ENCODE assay signal across 7 cellular contexts in genomic region chr11:65593518-65594414, GRCh38. TPM values are rescaled to one million over a fixed set of nuclear protein-coding genes. Genes with fewer than 3 reads are reported as not detected.
DNase-seq lines count a peak whose midpoint lies in the region; ATAC-seq, FAIRE-seq and TF ChIP-seq lines count a peak whose summit lies in the region.

No MANE protein-coding gene starts in this region.

- H3K4me1 ChIP-seq in GM12878 (ENCODE audit: control insufficient read depth, insufficient read depth, low read length) (peaks cover 11% of the 10 kb centered on the region), keratinocyte (ENCODE audit: control insufficient read depth, extremely low read depth, insufficient read depth, low read length) (peaks cover 27% of the 10 kb centered on the region)

- POLR2A ChIA-PET in GM12878 (lab: Charles Lee) = interaction anchor here (0.7 to 2.2 kb wide), 7 partner anchors 12 to 53 kb away, joined by 3 to 12 read pairs (median 4); partner anchors contain the start of genes FAM89B and SIPA1

- H3K27ac ChIP-seq in GM12878 (ENCODE audit: control insufficient read depth, insufficient read depth) (no peak overlapping the region), keratinocyte (ENCODE audit: control insufficient read depth, insufficient read depth, low read length) (no peak overlapping the region), substantia nigra (ENCODE audit: low read depth, low read length, poor library complexity, severe bottlenecking) (peak overlapping the region; percentile 60)

- no peaks in the 10 kb centered on the region for H3K27me3 ChIP-seq in GM12878 (replicated peaks in 1 of 2; ENCODE audit: control insufficient read depth in 2 of 2, insufficient read depth in 2 of 2, low read length in 1 of 2)
- H3K27me3 ChIP-seq in keratinocyte (ENCODE audit: control insufficient read depth, extremely low read depth, insufficient read depth, low read length) = no peaks in the 10 kb centered on the region

- H3K79me2 ChIP-seq in GM12878 (ENCODE audit: control insufficient read depth, insufficient read depth, low read length) (peaks cover under 1% of the 10 kb centered on the region; the same call in 1 of the 2 replicates), keratinocyte (ENCODE audit: control insufficient read depth, insufficient read depth, low read length) (no peaks in the 10 kb centered on the region)

- no TSS peak for BruUV-seq in GM12878 (replicated peaks; lab: Mats Ljungman, UMichigan)

- FAIRE-seq in GM12878 (lab: Jason Lieb, UNC) = peak; percentile 13
- peak; percentile 63 for FAIRE-seq in keratinocyte (lab: Jason Lieb, UNC)

- no peaks in the 10 kb centered on the region for H3K9me1 ChIP-seq in keratinocyte (ENCODE audit: control insufficient read depth, extremely low read depth, insufficient read depth, low read length)

- peak; percentile 68 for ATAC-seq in GM12878

- RAD21 ChIA-PET in GM12878 (lab: Charles Lee; ENCODE audit: unreplicated experiment) = interaction anchor here (0.5 to 2.8 kb wide), 8 partner anchors 18 to 364 kb away, joined by 3 to 18 read pairs (median 6); partner anchors contain the start of genes EHBP1L1, FAM89B, MAP3K11 and SIPA1

- no peak overlapping the region for H2AFZ ChIP-seq in GM12878 (ENCODE audit: control insufficient read depth, low read depth, low read length)
- no peak overlapping the region for H2AFZ ChIP-seq in keratinocyte (ENCODE audit: control insufficient read depth, low read length)

- TF ChIP-seq RAD21 in GM12878 (IDR thresholded peaks at IDR 0.05; ENCODE audit: insufficient read depth, low read depth, low read length) = peak; percentile 44

- TF ChIP-seq EP300 in GM12878 (IDR thresholded peaks at IDR 0.05; ENCODE audit: borderline replicate concordance in 1 of 2, control insufficient read depth in 1 of 2, low read depth in 2 of 2, low read length in 2 of 2) = no peak

- intact Hi-C loops in GM12878 (cut with micrococcal nuclease; ENCODE audit: unreplicated experiment) = no loop called here

- H3K4me2 ChIP-seq in GM12878 (ENCODE audit: control insufficient read depth, insufficient read depth) (no peak overlapping the region), keratinocyte (ENCODE audit: control insufficient read depth, extremely low read depth, insufficient read depth, low read depth, low read length) (no peak overlapping the region)

- CTCF ChIA-PET in GM12878 (lab: Yijun Ruan, JAX) = interaction anchor here (0.6 to 3.3 kb wide), 18 partner anchors 9 to 368 kb away, joined by 3 to 39 read pairs (median 7); partner anchors contain the start of genes EHBP1L1, FAM89B, PCNX3 and ZNRD2

- WGBS in GM12878 (ENCODE audit: insufficient coverage, insufficient replicate concordance, low lambda C conversion rate, missing lambda C conversion rate) = 86% methylated on average over 26 of the region's 26 CpGs

- TF ChIP-seq CTCF in GM12873 (IDR thresholded peaks at IDR 0.05; ENCODE audit: insufficient read depth, low read depth, low read length, missing control alignments) (peak; percentile 85), GM12878 (IDR thresholded peaks at IDR 0.05 in 2 of 3, conservative IDR thresholded peaks at IDR 0.05 in 1 of 3; ENCODE audit: control insufficient read depth in 2 of 3, extremely low read depth in 1 of 3, insufficient read depth in 1 of 3, low read depth in 3 of 3, low read length in 3 of 3) (peak; percentile 62 to 71 (median 63)), keratinocyte (optimal IDR thresholded peaks at IDR 0.05 in 1 of 3, IDR thresholded peaks at IDR 0.05 in 1 of 3, conservative IDR thresholded peaks at IDR 0.05 in 1 of 3; ENCODE audit: extremely low read depth in 1 of 3, insufficient read depth in 2 of 3, low read length in 3 of 3) (peak; percentile 71 to 77 (median 76))

- H3K9me3 ChIP-seq in GM12878 (replicated peaks; ENCODE audit: control insufficient read depth, insufficient read depth, low read length) (no peaks in the 10 kb centered on the region), keratinocyte (ENCODE audit: control insufficient read depth, low read depth, low read length) (no peaks in the 10 kb centered on the region)

- DNase-seq in NOMO-1 treated with dmso at 0.1 percent for 144 hours (lab: John Stamatoyannopoulos, UW; ENCODE audit: unreplicated experiment) (peak; percentile 33), GM12878 (ENCODE audit: low read depth, low spot score) (no peak), keratinocyte (ENCODE audit: low read depth, low spot score) (no peak), substantia nigra (lab: John Stamatoyannopoulos, UW) (peak in 43 of 49 donors; percentile 25 to 84 (median 74)), NCI-H1436 (lab: John Stamatoyannopoulos, UW) (no peak), epidermal melanocyte (ENCODE audit: insufficient read length, low spot score) (no peak)

- TF ChIP-seq POLR2A in GM12878 (IDR thresholded peaks at IDR 0.05; ENCODE audit: low read depth, low read length) = peak; percentile 48

- SMC1A ChIA-PET in GM12878 (lab: Charles Lee; ENCODE audit: uncharacterized antibody, unreplicated experiment) = interaction anchor here (0.7 to 2.3 kb wide), 11 partner anchors 10 to 125 kb away, joined by 3 to 18 read pairs (median 5); partner anchors contain the start of genes EHBP1L1, FAM89B and PCNX3

- H3K36me3 ChIP-seq in GM12878 (ENCODE audit: control insufficient read depth in 2 of 2, insufficient read depth in 2 of 2, low read length in 1 of 2) (peaks cover under 1 to 2% of the 10 kb centered on the region in 2 experiments; a peak in 3 of 4 replicates), keratinocyte (ENCODE audit: control insufficient read depth in 2 of 2, extremely low read depth in 1 of 2, insufficient read depth in 2 of 2, low read length in 2 of 2) (peaks cover 3 to 17% of the 10 kb centered on the region in 2 experiments)

- in situ Hi-C loops in GM12878 (cut with MboI) = no loop called here

- H3K4me3 ChIP-seq in GM12878 (no peak overlapping the region), keratinocyte (ENCODE audit: control insufficient read depth in 2 of 3, extremely low read depth in 1 of 3, insufficient read depth in 2 of 3, low read depth in 1 of 3, low read length in 3 of 3) (no peak overlapping the region)

- dilution Hi-C loops in keratinocyte (cut with MboI; ENCODE audit: extremely low pct_ligation_motif_present, low sequenced_read_pairs) = no loop called here

- no peak overlapping the region for H3K9ac ChIP-seq in GM12878 (ENCODE audit: control insufficient read depth, insufficient read depth, low read length)
- H3K9ac ChIP-seq in keratinocyte (ENCODE audit: control insufficient read depth, extremely low read depth, insufficient read depth, low read length) = no peak overlapping the region

- no peaks in the 10 kb centered on the region for H4K20me1 ChIP-seq in GM12878 (ENCODE audit: control insufficient read depth, insufficient read depth)
- H4K20me1 ChIP-seq in keratinocyte (ENCODE audit: control insufficient read depth, extremely low read depth, insufficient read depth, low read length) = no peaks in the 10 kb centered on the region

RNA-seq across cellular contexts. Expression of gene KCNK7, which starts 1.8 kb away (rescaled TPM):
- total RNA-seq in GM12878 (2013; cell fraction: nucleolus; rRNA removed) = 0.42 and 0.67 TPM in 2 replicates
- total RNA-seq in GM12878 (2014; rRNA removed) = 0.16 and 0.23 TPM in 2 replicates
- total RNA-seq in GM12878 (2014; rRNA removed; fragmentation: Illumina TruSeq; extraction: Trizol) = not detected in 2 replicates
- total RNA-seq in GM12878 (2021) = 0.29 and 0.54 TPM in 2 replicates
- not detected for polyA plus RNA-seq in GM12878 (2011; ENCODE audit: low read depth)
- polyA plus RNA-seq in GM12878 (2011; rRNA removed) = not detected in 2 replicates
- polyA plus RNA-seq in GM12878 (2011; cell fraction: cytosol; rRNA removed) = 0.08 TPM in 1 of 2 replicates, not detected in the other
- polyA plus RNA-seq in GM12878 (2011; cell fraction: nucleus; rRNA removed) = 0.16 and 0.46 TPM in 2 replicates
- polyA plus RNA-seq in GM12878 (2012) = 0.08 and 0.80 TPM in 2 replicates
- not detected in 2 replicates for polyA plus RNA-seq in GM12878 (2014; fragmentation: Illumina TruSeq; extraction: Trizol)
- polyA plus RNA-seq in GM12878 (2014; fragmentation: Nextera tagmentation; extraction: Ambion mirVana) = under 1 TPM in 1 of 2 experiments, not detected in 1; 0.11 TPM
- 0.15 TPM in 1 of 2 replicates, not detected in the other for polyA plus RNA-seq in GM12878 (2014; rRNA removed)
- not detected for polyA plus RNA-seq in GM12878 (2016; fragmentation: Nextera tagmentation; extraction: Ambion mirVana)
- 1.4 TPM in 1 of 2 replicates, not detected in the other for polyA minus RNA-seq in GM12878 (2011; rRNA and poly(A)+ RNA removed)
- polyA minus RNA-seq in GM12878 (2011; cell fraction: cytosol; rRNA and poly(A)+ RNA removed) = not detected in 2 replicates
- polyA minus RNA-seq in GM12878 (2011; cell fraction: nucleus; rRNA and poly(A)+ RNA removed) = not detected in 2 replicates
- polyA plus RNA-seq in keratinocyte = 0.14 to 1.5 TPM (median 0.46 TPM) in 3 replicates
- not detected for polyA plus RNA-seq in keratinocyte (2011; ENCODE audit: low read depth)
- polyA plus RNA-seq in keratinocyte (2011; cell fraction: cytosol; rRNA removed) = 0.18 and 0.19 TPM in 2 replicates
- polyA plus RNA-seq in keratinocyte (2011; cell fraction: nucleus; rRNA removed) = 0.34 and 0.51 TPM in 2 replicates
- polyA plus RNA-seq in keratinocyte (2012; ENCODE audit: low replicate concordance) = 0.63 and 0.75 TPM in 2 replicates
- polyA minus RNA-seq in keratinocyte = 0.26 TPM in 1 of 3 replicates, not detected in the others
- not detected for polyA minus RNA-seq in keratinocyte (2011; cell fraction: cytosol; rRNA and poly(A)+ RNA removed)
- not detected in 2 replicates for polyA minus RNA-seq in keratinocyte (2011; cell fraction: nucleus; rRNA and poly(A)+ RNA removed)

RNA-seq across cellular contexts. Expression of gene EHBP1L1, which starts 17.9 kb away (rescaled TPM):
- total RNA-seq in GM12878 (2013; cell fraction: nucleolus; rRNA removed) = 101 and 114 TPM in 2 replicates
- total RNA-seq in GM12878 (2014; rRNA removed) = 63.3 and 74.6 TPM in 2 replicates
- total RNA-seq in GM12878 (2014; rRNA removed; fragmentation: Illumina TruSeq; extraction: Trizol) = 32.9 and 37.1 TPM in 2 replicates
- total RNA-seq in GM12878 (2021) = 90.7 and 92.7 TPM in 2 replicates
- 22.5 TPM for polyA plus RNA-seq in GM12878 (2011; ENCODE audit: low read depth)
- 21.5 and 28.4 TPM in 2 replicates for polyA plus RNA-seq in GM12878 (2011; rRNA removed)
- polyA plus RNA-seq in GM12878 (2011; cell fraction: cytosol; rRNA removed) = 37.0 and 59.7 TPM in 2 replicates
- polyA plus RNA-seq in GM12878 (2011; cell fraction: nucleus; rRNA removed) = 195 and 323 TPM in 2 replicates
- polyA plus RNA-seq in GM12878 (2012) = 52.1 and 68.8 TPM in 2 replicates
- polyA plus RNA-seq in GM12878 (2014; fragmentation: Illumina TruSeq; extraction: Trizol) = 34.3 and 39.8 TPM in 2 replicates
- polyA plus RNA-seq in GM12878 (2014; fragmentation: Nextera tagmentation; extraction: Ambion mirVana) = under 1 TPM; 0.06 to 0.09 TPM
- 99.4 and 117 TPM in 2 replicates for polyA plus RNA-seq in GM12878 (2014; rRNA removed)
- polyA plus RNA-seq in GM12878 (2016; fragmentation: Nextera tagmentation; extraction: Ambion mirVana) = 10 to 100 TPM; 15.5 to 18.9 TPM
- 22.7 and 40.4 TPM in 2 replicates for polyA minus RNA-seq in GM12878 (2011; rRNA and poly(A)+ RNA removed)
- polyA minus RNA-seq in GM12878 (2011; cell fraction: cytosol; rRNA and poly(A)+ RNA removed) = 33.2 and 33.8 TPM in 2 replicates
- 24.8 and 46.7 TPM in 2 replicates for polyA minus RNA-seq in GM12878 (2011; cell fraction: nucleus; rRNA and poly(A)+ RNA removed)
- 8.5 to 14.0 TPM (median 10.4 TPM) in 3 replicates for polyA plus RNA-seq in keratinocyte
- polyA plus RNA-seq in keratinocyte (2011; ENCODE audit: low read depth) = 28.9 TPM
- polyA plus RNA-seq in keratinocyte (2011; cell fraction: cytosol; rRNA removed) = 5.2 and 16.1 TPM in 2 replicates
- 35.7 and 50.9 TPM in 2 replicates for polyA plus RNA-seq in keratinocyte (2011; cell fraction: nucleus; rRNA removed)
- polyA plus RNA-seq in keratinocyte (2012; ENCODE audit: low replicate concordance) = 12.7 and 19.8 TPM in 2 replicates
- polyA minus RNA-seq in keratinocyte = 9.8 to 25.0 TPM (median 16.6 TPM) in 3 replicates
- polyA minus RNA-seq in keratinocyte (2011; cell fraction: cytosol; rRNA and poly(A)+ RNA removed) = 36.8 TPM
- 21.4 and 21.5 TPM in 2 replicates for polyA minus RNA-seq in keratinocyte (2011; cell fraction: nucleus; rRNA and poly(A)+ RNA removed)

RNA-seq across cellular contexts. Expression of gene MAP3K11, which starts 20.3 kb away (rescaled TPM):
- 95.3 and 109 TPM in 2 replicates for total RNA-seq in GM12878 (2013; cell fraction: nucleolus; rRNA removed)
- total RNA-seq in GM12878 (2014; rRNA removed) = 37.4 and 39.9 TPM in 2 replicates
- 13.6 and 15.1 TPM in 2 replicates for total RNA-seq in GM12878 (2014; rRNA removed; fragmentation: Illumina TruSeq; extraction: Trizol)
- total RNA-seq in GM12878 (2021) = 62.6 and 64.7 TPM in 2 replicates
- 8.2 TPM for polyA plus RNA-seq in GM12878 (2011; ENCODE audit: low read depth)
- polyA plus RNA-seq in GM12878 (2011; rRNA removed) = 17.0 and 27.9 TPM in 2 replicates
- polyA plus RNA-seq in GM12878 (2011; cell fraction: cytosol; rRNA removed) = 43.4 and 59.7 TPM in 2 replicates
- 80.4 and 99.7 TPM in 2 replicates for polyA plus RNA-seq in GM12878 (2011; cell fraction: nucleus; rRNA removed)
- polyA plus RNA-seq in GM12878 (2012) = 29.2 and 38.0 TPM in 2 replicates
- polyA plus RNA-seq in GM12878 (2014; fragmentation: Illumina TruSeq; extraction: Trizol) = 6.6 and 14.0 TPM in 2 replicates
- polyA plus RNA-seq in GM12878 (2014; fragmentation: Nextera tagmentation; extraction: Ambion mirVana) = 1 to 10 TPM; 1.5 to 1.9 TPM
- 51.8 and 58.7 TPM in 2 replicates for polyA plus RNA-seq in GM12878 (2014; rRNA removed)
- 10 to 100 TPM; 22.1 to 27.3 TPM for polyA plus RNA-seq in GM12878 (2016; fragmentation: Nextera tagmentation; extraction: Ambion mirVana)
- 31.5 and 53.3 TPM in 2 replicates for polyA minus RNA-seq in GM12878 (2011; rRNA and poly(A)+ RNA removed)
- 23.3 and 23.7 TPM in 2 replicates for polyA minus RNA-seq in GM12878 (2011; cell fraction: cytosol; rRNA and poly(A)+ RNA removed)
- polyA minus RNA-seq in GM12878 (2011; cell fraction: nucleus; rRNA and poly(A)+ RNA removed) = 31.8 and 54.0 TPM in 2 replicates
- 13.6 to 18.8 TPM (median 17.5 TPM) in 3 replicates for polyA plus RNA-seq in keratinocyte
- polyA plus RNA-seq in keratinocyte (2011; ENCODE audit: low read depth) = 16.5 TPM
- polyA plus RNA-seq in keratinocyte (2011; cell fraction: cytosol; rRNA removed) = 13.9 and 26.8 TPM in 2 replicates
- polyA plus RNA-seq in keratinocyte (2011; cell fraction: nucleus; rRNA removed) = 16.8 and 28.6 TPM in 2 replicates
- 19.2 and 29.1 TPM in 2 replicates for polyA plus RNA-seq in keratinocyte (2012; ENCODE audit: low replicate concordance)
- polyA minus RNA-seq in keratinocyte = 19.5 to 32.4 TPM (median 32.4 TPM) in 3 replicates
- 34.0 TPM for polyA minus RNA-seq in keratinocyte (2011; cell fraction: cytosol; rRNA and poly(A)+ RNA removed)
- 16.4 and 21.2 TPM in 2 replicates for polyA minus RNA-seq in keratinocyte (2011; cell fraction: nucleus; rRNA and poly(A)+ RNA removed)

RNA-seq across cellular contexts. Expression of gene FAM89B, which starts 21.4 kb away (rescaled TPM):
- total RNA-seq in GM12878 (2013; cell fraction: nucleolus; rRNA removed) = 6.1 and 7.8 TPM in 2 replicates
- total RNA-seq in GM12878 (2014; rRNA removed) = 26.2 and 32.0 TPM in 2 replicates
- 7.2 and 10.4 TPM in 2 replicates for total RNA-seq in GM12878 (2014; rRNA removed; fragmentation: Illumina TruSeq; extraction: Trizol)
- total RNA-seq in GM12878 (2021) = 28.5 and 29.6 TPM in 2 replicates
- 4.4 TPM for polyA plus RNA-seq in GM12878 (2011; ENCODE audit: low read depth)
- 3.6 and 8.0 TPM in 2 replicates for polyA plus RNA-seq in GM12878 (2011; rRNA removed)
- polyA plus RNA-seq in GM12878 (2011; cell fraction: cytosol; rRNA removed) = 16.4 and 28.8 TPM in 2 replicates
- polyA plus RNA-seq in GM12878 (2011; cell fraction: nucleus; rRNA removed) = 29.2 and 30.4 TPM in 2 replicates
- polyA plus RNA-seq in GM12878 (2012) = 11.8 and 13.3 TPM in 2 replicates
- 0.74 and 9.1 TPM in 2 replicates for polyA plus RNA-seq in GM12878 (2014; fragmentation: Illumina TruSeq; extraction: Trizol)
- polyA plus RNA-seq in GM12878 (2014; fragmentation: Nextera tagmentation; extraction: Ambion mirVana) = 1 to 10 TPM in 1 of 2 experiments, under 1 TPM in 1; 0.34 to 2.2 TPM
- polyA plus RNA-seq in GM12878 (2014; rRNA removed) = 36.7 and 50.7 TPM in 2 replicates
- 10 to 100 TPM in 1 of 2 experiments, 1 to 10 TPM in 1; 2.8 to 26.6 TPM for polyA plus RNA-seq in GM12878 (2016; fragmentation: Nextera tagmentation; extraction: Ambion mirVana)
- 4.4 and 9.6 TPM in 2 replicates for polyA minus RNA-seq in GM12878 (2011; rRNA and poly(A)+ RNA removed)
- polyA minus RNA-seq in GM12878 (2011; cell fraction: cytosol; rRNA and poly(A)+ RNA removed) = 4.0 and 5.7 TPM in 2 replicates
- polyA minus RNA-seq in GM12878 (2011; cell fraction: nucleus; rRNA and poly(A)+ RNA removed) = 16.1 and 24.5 TPM in 2 replicates
- 11.5 to 37.6 TPM (median 13.5 TPM) in 3 replicates for polyA plus RNA-seq in keratinocyte
- polyA plus RNA-seq in keratinocyte (2011; ENCODE audit: low read depth) = 1.3 TPM
- polyA plus RNA-seq in keratinocyte (2011; cell fraction: cytosol; rRNA removed) = 18.0 and 37.6 TPM in 2 replicates
- polyA plus RNA-seq in keratinocyte (2011; cell fraction: nucleus; rRNA removed) = 8.8 and 17.8 TPM in 2 replicates
- 17.0 and 20.6 TPM in 2 replicates for polyA plus RNA-seq in keratinocyte (2012; ENCODE audit: low replicate concordance)
- polyA minus RNA-seq in keratinocyte = 8.9 to 33.5 TPM (median 20.7 TPM) in 3 replicates
- 30.5 TPM for polyA minus RNA-seq in keratinocyte (2011; cell fraction: cytosol; rRNA and poly(A)+ RNA removed)
- 2.1 and 9.4 TPM in 2 replicates for polyA minus RNA-seq in keratinocyte (2011; cell fraction: nucleus; rRNA and poly(A)+ RNA removed)

RNA-seq across cellular contexts. Expression of gene PCNX3, which starts 21.8 kb away (rescaled TPM):
- 38.1 and 44.3 TPM in 2 replicates for total RNA-seq in GM12878 (2013; cell fraction: nucleolus; rRNA removed)
- total RNA-seq in GM12878 (2014; rRNA removed) = 14.0 and 19.9 TPM in 2 replicates
- 5.4 and 7.3 TPM in 2 replicates for total RNA-seq in GM12878 (2014; rRNA removed; fragmentation: Illumina TruSeq; extraction: Trizol)
- total RNA-seq in GM12878 (2021) = 39.0 and 46.6 TPM in 2 replicates
- polyA plus RNA-seq in GM12878 (2011; ENCODE audit: low read depth) = 8.1 TPM
- 2.9 and 8.2 TPM in 2 replicates for polyA plus RNA-seq in GM12878 (2011; rRNA removed)
- polyA plus RNA-seq in GM12878 (2011; cell fraction: cytosol; rRNA removed) = 19.6 and 23.7 TPM in 2 replicates
- polyA plus RNA-seq in GM12878 (2011; cell fraction: nucleus; rRNA removed) = 93.1 and 120 TPM in 2 replicates
- 16.6 and 21.0 TPM in 2 replicates for polyA plus RNA-seq in GM12878 (2012)
- polyA plus RNA-seq in GM12878 (2014; fragmentation: Illumina TruSeq; extraction: Trizol) = 1.7 and 8.6 TPM in 2 replicates
- polyA plus RNA-seq in GM12878 (2014; fragmentation: Nextera tagmentation; extraction: Ambion mirVana) = under 1 TPM; 0.03 to 0.15 TPM
- polyA plus RNA-seq in GM12878 (2014; rRNA removed) = 34.1 and 40.2 TPM in 2 replicates
- polyA plus RNA-seq in GM12878 (2016; fragmentation: Nextera tagmentation; extraction: Ambion mirVana) = 10 to 100 TPM in 1 of 2 experiments, 1 to 10 TPM in 1; 6.8 to 10.3 TPM
- polyA minus RNA-seq in GM12878 (2011; rRNA and poly(A)+ RNA removed) = 12.1 and 24.9 TPM in 2 replicates
- polyA minus RNA-seq in GM12878 (2011; cell fraction: cytosol; rRNA and poly(A)+ RNA removed) = 17.2 and 18.4 TPM in 2 replicates
- polyA minus RNA-seq in GM12878 (2011; cell fraction: nucleus; rRNA and poly(A)+ RNA removed) = 29.3 and 54.2 TPM in 2 replicates
- 6.1 to 16.5 TPM (median 10.5 TPM) in 3 replicates for polyA plus RNA-seq in keratinocyte
- 2.9 TPM for polyA plus RNA-seq in keratinocyte (2011; ENCODE audit: low read depth)
- 5.5 and 9.7 TPM in 2 replicates for polyA plus RNA-seq in keratinocyte (2011; cell fraction: cytosol; rRNA removed)
- 45.9 and 65.6 TPM in 2 replicates for polyA plus RNA-seq in keratinocyte (2011; cell fraction: nucleus; rRNA removed)
- 16.6 and 25.6 TPM in 2 replicates for polyA plus RNA-seq in keratinocyte (2012; ENCODE audit: low replicate concordance)
- polyA minus RNA-seq in keratinocyte = 26.5 to 94.3 TPM (median 29.5 TPM) in 3 replicates
- polyA minus RNA-seq in keratinocyte (2011; cell fraction: cytosol; rRNA and poly(A)+ RNA removed) = 33.4 TPM
- polyA minus RNA-seq in keratinocyte (2011; cell fraction: nucleus; rRNA and poly(A)+ RNA removed) = 97.7 and 104 TPM in 2 replicates

Comparison
In these comparisons a context has a peak if more than half of its experiments do, and no peak if none do; other contexts are left out.
1. DNase-seq: peak in NOMO-1 treated with dmso at 0.1 percent for 144 hours (single experiment) and substantia nigra (43 of 49); none in GM12878 (single experiment), keratinocyte (single experiment), NCI-H1436 (single experiment) and epidermal melanocyte (single experiment).
2. Peak in every context shown above with its lines, with median percentiles within 50 percentile points of each other: CTCF ChIP-seq.